In the genomic region with DNA sequence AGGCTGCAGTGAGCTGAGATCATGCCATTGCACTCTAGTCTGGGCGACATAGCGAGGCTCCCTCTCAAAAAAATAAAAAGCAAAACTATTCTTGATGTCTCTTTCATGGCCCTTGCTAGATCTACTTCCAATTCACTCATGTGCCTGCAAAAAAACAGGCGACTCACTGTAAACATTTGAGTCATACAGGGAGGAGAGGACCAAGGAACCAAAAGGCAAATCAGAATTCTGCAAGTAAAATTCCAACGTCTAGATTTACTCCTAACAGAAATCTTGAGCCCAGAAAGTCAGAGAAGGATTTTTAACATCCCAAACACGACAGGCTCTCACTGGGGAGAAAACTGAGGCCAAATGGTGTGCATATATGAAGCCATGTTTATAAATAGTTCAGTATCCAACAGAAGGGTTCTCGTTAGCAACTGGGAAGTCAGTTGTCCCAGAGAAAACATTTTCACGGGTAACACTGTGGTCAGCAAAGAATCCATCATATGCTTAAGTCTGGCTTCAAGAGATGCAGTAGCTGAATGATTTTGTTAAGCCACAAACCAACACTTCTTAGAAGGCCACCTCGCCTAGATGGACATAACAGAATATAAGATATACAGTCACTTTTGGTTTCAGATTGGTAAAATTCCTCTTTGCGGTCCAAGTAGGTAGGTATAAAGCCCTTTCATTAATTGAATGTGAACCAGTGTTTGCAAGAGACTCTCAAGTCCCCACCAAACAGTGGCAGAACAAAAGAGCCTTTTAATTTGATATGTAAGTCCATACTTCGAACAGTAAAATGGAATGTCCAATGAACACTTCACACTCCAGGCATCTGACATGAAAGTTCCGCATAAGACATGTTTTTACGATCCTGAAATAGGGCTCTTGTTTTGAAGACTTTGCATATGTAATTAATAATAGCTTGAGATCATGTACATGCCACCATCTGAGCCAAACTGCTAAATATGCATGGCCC, we compare ENCODE assay signal across 13 cellular contexts. TPM values are rescaled to one million over a fixed set of nuclear protein-coding genes. Genes with fewer than 3 reads are reported as not detected.
DNase-seq lines count a peak whose midpoint lies in the region; ATAC-seq and TF ChIP-seq lines count a peak whose summit lies in the region.
"Had no signal": no experiment of that assay in that cellular context is flagged by ENCODE, and none has a peak within 500 bp of the region (broad histone marks: within the 10 kb centered on the region; RNA-seq: fewer than 3 reads in every experiment).

No MANE protein-coding gene starts in this region.

- DNase-seq in DMS53 (lab: John Stamatoyannopoulos, UW): peak; percentile 4
- DNase-seq in DMS53 treated with DMSO at 0.1 percent for 48 hours (lab: John Stamatoyannopoulos, UW; ENCODE audit: unreplicated experiment): no peak
- DNase-seq in ascending aorta (ENCODE audit: low spot score in 2 of 2): no peak
- DNase-seq in immature natural killer cell: no peak
- DNase-seq in superior temporal gyrus (ENCODE audit: extremely low spot score): peak; percentile 87
- DNase-seq in GF-D8 (lab: John Stamatoyannopoulos, UW): no peak
- no peak for DNase-seq in Right ventricle myocardium superior
- DNase-seq: activated T-cell treated with anti-CD3 and anti-CD28 coated beads, Interleukin-2, amount 50 U/mL, for 72 hours; islet precursor cell; NCI-H82 had no signal

- peaks cover 25 to 30% (median 26%) of the 10 kb centered on the region in 3 donors for H3K27me3 Mint-ChIP-seq in immature natural killer cell (ENCODE audit: low read depth in 3 of 3)

- intact Hi-C loops in ascending aorta (cut with DNase I) (no loop called here), Right ventricle myocardium superior (cut with DNase I) (no loop called here)

- peak overlapping the region; percentile 51 to 77 (median 68) for H3K27ac Mint-ChIP-seq in immature natural killer cell

- H3K36me3 Mint-ChIP-seq in immature natural killer cell: peaks cover 36 to 57% (median 42%) of the 10 kb centered on the region in 3 donors

- H3K4me3 ChIP-seq in ascending aorta: no peak overlapping the region
- H3K4me3 ChIP-seq: K562 had no signal

- H3K9me3 ChIP-seq in ascending aorta: no peaks in the 10 kb centered on the region

- peaks cover 50 to 80% of the 10 kb centered on the region in 2 donors for H3K4me1 Mint-ChIP-seq in immature natural killer cell

- H3K9me3 Mint-ChIP-seq in immature natural killer cell: no peaks in the 10 kb centered on the region

- H3K27ac ChIP-seq in ascending aorta: peak overlapping the region; percentile 21 to 66
- H3K27ac ChIP-seq: 22Rv1 had no signal

- no peak for TF ChIP-seq CTCF in ascending aorta (IDR thresholded peaks at IDR 0.05)

- H3K36me3 ChIP-seq in ascending aorta: peaks cover 42 to 43% of the 10 kb centered on the region in 2 donors

- H3K4me1 ChIP-seq in ascending aorta: no peaks in the 10 kb centered on the region

- H3K4me3 Mint-ChIP-seq in immature natural killer cell: no peak overlapping the region
- H3K4me3 Mint-ChIP-seq: activated T-cell treated with anti-CD3 and anti-CD28 coated beads, Interleukin-2, amount 50 U/mL, for 72 hours had no signal

- H3K27me3 ChIP-seq in ascending aorta: no peaks in the 10 kb centered on the region

- no peak for ATAC-seq in GM21526 (IDR thresholded peaks at IDR 0.05; ENCODE audit: low FRiP score, unreplicated experiment)
- ATAC-seq in Right ventricle myocardium superior (ENCODE audit: poor library complexity): no peak
- ATAC-seq: activated T-cell treated with anti-CD3 and anti-CD28 coated beads, Interleukin-2, amount 50 U/mL, for 72 hours; K562 had no signal

RNA-seq across cellular contexts. Expression of a gene that starts 39.9 kb away (rescaled TPM):
- total RNA-seq in ascending aorta (40.7 TPM), Right ventricle myocardium superior (74.3 TPM)
- polyA plus RNA-seq in immature natural killer cell: 1,000 to 10,000 TPM; 1,031 to 1,827 (median 1,086) TPM

Comparison
In these comparisons a context has a peak if more than half of its experiments do, and no peak if none do; other contexts are left out.
1. DNase-seq: peak in DMS53 (single experiment) and superior temporal gyrus (single experiment); none in DMS53 treated with DMSO at 0.1 percent for 48 hours (single experiment), ascending aorta (0 of 2), immature natural killer cell (0 of 3), GF-D8 (single experiment) and Right ventricle myocardium superior (single experiment).